In the genomic region with DNA sequence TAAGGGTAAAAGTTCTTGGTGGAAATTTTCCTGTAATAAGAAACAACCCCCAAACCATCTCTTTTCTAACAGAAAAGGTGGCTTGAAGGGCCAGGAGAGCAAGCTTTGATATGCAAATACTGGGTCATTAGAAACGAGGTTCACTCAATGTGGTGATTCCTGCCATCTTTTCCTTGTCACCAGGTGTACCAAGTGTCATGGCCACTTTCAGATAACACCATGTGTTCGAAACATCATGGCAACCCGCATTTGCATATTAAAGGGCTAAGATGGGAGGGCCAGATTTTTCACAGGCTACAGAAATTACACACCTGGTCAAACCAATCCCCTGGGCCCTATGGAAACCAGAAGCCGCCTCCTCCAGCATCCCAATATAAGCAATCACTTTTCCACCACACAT, we compare ENCODE assay signal across 2 cellular contexts.
TF ChIP-seq lines count a peak whose summit lies in the region.

No MANE protein-coding gene starts in this region.

TF ChIP-seq in GM12891, 5 proteins besides CTCF, POLR2A, EP300 and RAD21:
- TF ChIP-seq POU2F2 (IDR thresholded peaks at IDR 0.05; ENCODE audit: low read depth, low read length) (0 out of 2 replicates have a peak, but pooled peaks have one; percentile 17), SPI1 (IDR thresholded peaks at IDR 0.05; ENCODE audit: low read depth, low read length) (no peak)

TF ChIP-seq in H1, 55 proteins besides CTCF, POLR2A, EP300 and RAD21:
- TF ChIP-seq E2F6 (IDR thresholded peaks at IDR 0.05) (no peak; the same call in 1 of the 2 replicates), KDM4A (IDR thresholded peaks at IDR 0.05; ENCODE audit: low read depth, low read length, severe bottlenecking) (no peak), SIN3A (conservative IDR thresholded peaks at IDR 0.05 in 1 of 2, IDR thresholded peaks at IDR 0.05 in 1 of 2; ENCODE audit: low read depth in 1 of 2, low read length in 2 of 2) (no peak), GABPA (IDR thresholded peaks at IDR 0.05; ENCODE audit: borderline replicate concordance, insufficient read depth, low read length) (no peak), TBP (IDR thresholded peaks at IDR 0.05; ENCODE audit: low read depth, low read length) (no peak), BRCA1 (IDR thresholded peaks at IDR 0.05; ENCODE audit: low read depth, low read length) (no peak), CBX5 (IDR thresholded peaks at IDR 0.05; ENCODE audit: low read depth, low read length) (no peak), SUZ12 (IDR thresholded peaks at IDR 0.05; ENCODE audit: low read length) (no peak), NANOG (IDR thresholded peaks at IDR 0.05; ENCODE audit: insufficient read depth, low read depth, low read length, poor library complexity, severe bottlenecking) (no peak), YY1 (IDR thresholded peaks at IDR 0.05; ENCODE audit: low read depth, low read length) (peak; percentile 72; the same call in 1 of the 2 replicates), BACH1 (IDR thresholded peaks at IDR 0.05; ENCODE audit: low read length) (no peak), SP4 (IDR thresholded peaks at IDR 0.05; ENCODE audit: low read length) (no peak), KDM1A (IDR thresholded peaks at IDR 0.05; ENCODE audit: borderline replicate concordance, low read length) (no peak), RNF2 (IDR thresholded peaks at IDR 0.05; ENCODE audit: borderline replicate concordance, low read depth, low read length, missing control alignments, poor library complexity, severe bottlenecking) (no peak)
- TF ChIP-seq, protein P1, sequence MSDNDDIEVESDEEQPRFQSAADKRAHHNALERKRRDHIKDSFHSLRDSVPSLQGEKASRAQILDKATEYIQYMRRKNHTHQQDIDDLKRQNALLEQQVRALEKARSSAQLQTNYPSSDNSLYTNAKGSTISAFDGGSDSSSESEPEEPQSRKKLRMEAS (IDR thresholded peaks at IDR 0.05): peak; percentile 45; the same call in 1 of the 2 replicates
